Comparison of ENCODE assay signal across 18 cellular contexts in genomic region chr10:86658751-86659150, GRCh38. TPM values are rescaled to one million over a fixed set of nuclear protein-coding genes. Genes with fewer than 3 reads are reported as not detected.
DNase-seq lines count a peak whose midpoint lies in the region; ATAC-seq and TF ChIP-seq lines count a peak whose summit lies in the region.
"Had no signal": no experiment of that assay in that cellular context is flagged by ENCODE, and none has a peak within 500 bp of the region (broad histone marks: within the 10 kb centered on the region; RNA-seq: fewer than 3 reads in every experiment).

No MANE protein-coding gene starts in this region.

- H3K79me1 ChIP-seq in mesenchymal stem cell (replicated peaks; ENCODE audit: low read length, poor library complexity, severe bottlenecking) = no peaks in the 10 kb centered on the region

- no peak overlapping the region for H3K14ac ChIP-seq in mesenchymal stem cell (ENCODE audit: low read length in 2 of 2)

- no peaks in the 10 kb centered on the region for H3K36me3 Mint-ChIP-seq in glutamatergic neuron (ENCODE audit: unreplicated experiment)
- H3K36me3 Mint-ChIP-seq: CD8-positive, alpha-beta T cell had no signal

- no peak overlapping the region for H3K9ac ChIP-seq in mesenchymal stem cell (ENCODE audit: low read length)
- H3K9ac ChIP-seq: BLaER1, GM23248 had no signal

- no peak for DNase-seq in left ventricle myocardium inferior
- DNase-seq in Right ventricle myocardium inferior (ENCODE audit: missing footprints) = no peak
- no peak for DNase-seq in mesenchymal stem cell
- peak; percentile 65 for DNase-seq in spleen
- no peak for DNase-seq in foreskin fibroblast
- DNase-seq in glutamatergic neuron = no peak
- DNase-seq: 8988T; Calu3; CD8-positive, alpha-beta T cell; DMS79 treated with DMSO at 0.1 percent for 48 hours; GM23248; HCEC 1CT had no signal

- H3K9me3 ChIP-seq in left ventricle myocardium inferior (replicated peaks) = no peaks in the 10 kb centered on the region
- no peaks in the 10 kb centered on the region for H3K9me3 ChIP-seq in mesenchymal stem cell (ENCODE audit: control insufficient read depth, low read length)
- H3K9me3 ChIP-seq in spleen = no peaks in the 10 kb centered on the region
- H3K9me3 ChIP-seq: BLaER1 had no signal

- ATAC-seq in Right ventricle myocardium inferior = no peak
- no peak for ATAC-seq in HG02571 (IDR thresholded peaks at IDR 0.05; ENCODE audit: unreplicated experiment)
- ATAC-seq: CD8-positive, alpha-beta T cell had no signal

- H3K27ac Mint-ChIP-seq in glutamatergic neuron (ENCODE audit: unreplicated experiment) = no peak overlapping the region
- H3K27ac Mint-ChIP-seq: CD8-positive, alpha-beta T cell had no signal

- H2BK120ac ChIP-seq in mesenchymal stem cell (ENCODE audit: low read depth, low read length) = no peak overlapping the region

- peaks cover 6% of the 10 kb centered on the region for H3K9me3 Mint-ChIP-seq in glutamatergic neuron (ENCODE audit: unreplicated experiment)
- H3K9me3 Mint-ChIP-seq: CD8-positive, alpha-beta T cell had no signal

- intact Hi-C loops in left ventricle myocardium inferior (cut with micrococcal nuclease) (no loop called here), Right ventricle myocardium inferior (cut with DNase I) (no loop called here), spleen (cut with DNase I; ENCODE audit: low total_unique reads) (no loop called here)

- no peaks in the 10 kb centered on the region for H3K36me3 ChIP-seq in left ventricle myocardium inferior
- no peaks in the 10 kb centered on the region for H3K36me3 ChIP-seq in mesenchymal stem cell (ENCODE audit: control insufficient read depth in 1 of 2, insufficient read depth in 2 of 2, low read depth in 1 of 2, low read length in 2 of 2)
- H3K36me3 ChIP-seq in spleen = no peaks in the 10 kb centered on the region
- H3K36me3 ChIP-seq: BLaER1 had no signal

- H3K27me3 Mint-ChIP-seq in glutamatergic neuron (ENCODE audit: unreplicated experiment) = peaks cover 9% of the 10 kb centered on the region

- no peaks in the 10 kb centered on the region for H3K27me3 ChIP-seq in left ventricle myocardium inferior (ENCODE audit: low read depth)
- peaks cover 23 to 31% of the 10 kb centered on the region in 2 experiments for H3K27me3 ChIP-seq in mesenchymal stem cell (ENCODE audit: control insufficient read depth in 1 of 2, insufficient read depth in 1 of 2, low read length in 2 of 2)
- peaks cover 0 to 37% (median 0%) of the 10 kb centered on the region in 7 donors for H3K27me3 ChIP-seq in spleen (replicated peaks in 1 of 7)
- H3K27me3 ChIP-seq: BLaER1 had no signal

- no peak overlapping the region for H4K91ac ChIP-seq in mesenchymal stem cell (ENCODE audit: low read length)

- H3K18ac ChIP-seq in mesenchymal stem cell (ENCODE audit: low read depth in 1 of 2, low read length in 2 of 2) = no peak overlapping the region

- TF ChIP-seq CTCF in left ventricle myocardium inferior (IDR thresholded peaks at IDR 0.05; ENCODE audit: borderline replicate concordance) = no peak
- no peak for TF ChIP-seq CTCF in spleen (IDR thresholded peaks at IDR 0.05 in 8 of 11, conservative IDR thresholded peaks at IDR 0.05 in 3 of 11)
- no peak for TF ChIP-seq CTCF in foreskin fibroblast (IDR thresholded peaks at IDR 0.05; ENCODE audit: low read depth, low read length)
- TF ChIP-seq CTCF in glutamatergic neuron (IDR thresholded peaks at IDR 0.05; ENCODE audit: partially characterized antibody, unreplicated experiment) = no peak

- H2BK5ac ChIP-seq in mesenchymal stem cell (ENCODE audit: low read depth, low read length, poor library complexity, severe bottlenecking) = no peak overlapping the region

- no peak overlapping the region for H3K4me3 Mint-ChIP-seq in glutamatergic neuron (ENCODE audit: unreplicated experiment)
- H3K4me3 Mint-ChIP-seq: CD8-positive, alpha-beta T cell had no signal

- H2AFZ ChIP-seq in mesenchymal stem cell (ENCODE audit: low read depth, low read length) = no peak overlapping the region
- H2AFZ ChIP-seq: GM23248 had no signal

- peaks cover 9% of the 10 kb centered on the region for H3K4me1 Mint-ChIP-seq in glutamatergic neuron (ENCODE audit: low read depth, unreplicated experiment)

- peak overlapping the region; percentile 17 for H3K27ac ChIP-seq in left ventricle myocardium inferior (replicated peaks)
- no peak overlapping the region for H3K27ac ChIP-seq in mesenchymal stem cell (ENCODE audit: low read length, poor library complexity, severe bottlenecking)
- no peak overlapping the region for H3K27ac ChIP-seq in spleen
- H3K27ac ChIP-seq: BLaER1, GM23248, HL-60 had no signal

- no peak overlapping the region for H2BK12ac ChIP-seq in mesenchymal stem cell (ENCODE audit: low read length in 2 of 2)

- H2BK15ac ChIP-seq in mesenchymal stem cell (ENCODE audit: low read depth, poor library complexity, severe bottlenecking) = peak overlapping the region; percentile 12

- H3K23ac ChIP-seq in mesenchymal stem cell (ENCODE audit: low read length in 2 of 2) = no peak overlapping the region

- no peak overlapping the region for H4K8ac ChIP-seq in mesenchymal stem cell (ENCODE audit: low read length)

- 47% methylated on average over 3 of the region's 3 CpGs for WGBS in mesenchymal stem cell
- WGBS in spleen, 5 donors = 51 to 80% (median 74%) methylated on average over 2 to 3 of the region's 3 CpGs

- no peak overlapping the region for H3K4ac ChIP-seq in mesenchymal stem cell (ENCODE audit: low read depth in 1 of 2, low read length in 2 of 2)

- H3K4me3 ChIP-seq in left ventricle myocardium inferior (no peak overlapping the region), mesenchymal stem cell (ENCODE audit: insufficient read depth in 1 of 2, low read depth in 1 of 2, low read length in 2 of 2) (no peak overlapping the region), spleen (no peak overlapping the region), foreskin fibroblast (ENCODE audit: low read depth in 1 of 2, low read length in 2 of 2) (no peak overlapping the region)
- H3K4me3 ChIP-seq: BLaER1, GM23248 had no signal

- no peak overlapping the region for H3K4me2 ChIP-seq in mesenchymal stem cell (ENCODE audit: low read length, poor library complexity, severe bottlenecking)
- H3K4me2 ChIP-seq: BLaER1 had no signal

- TF ChIP-seq POLR2A in spleen (IDR thresholded peaks at IDR 0.05) = no peak

- H3K4me1 ChIP-seq in left ventricle myocardium inferior (peaks cover 55% of the 10 kb centered on the region), mesenchymal stem cell (ENCODE audit: control insufficient read depth, insufficient read depth, low read depth, low read length) (peaks cover 5% of the 10 kb centered on the region), spleen (peaks cover 0 to 10% (median 0%) of the 10 kb centered on the region in 6 donors)

- no peak overlapping the region for H2AK5ac ChIP-seq in mesenchymal stem cell (ENCODE audit: low read length, severe bottlenecking)

RNA-seq across cellular contexts. Expression of gene OPN4, which starts 4.4 kb away (rescaled TPM):
- 0.25 TPM for total RNA-seq in left ventricle myocardium inferior
- total RNA-seq in Right ventricle myocardium inferior = 0.41 TPM
- not detected for polyA plus RNA-seq in mesenchymal stem cell (2013, experiment 1 of 2)
- not detected for polyA plus RNA-seq in mesenchymal stem cell (2013, experiment 2 of 2)
- total RNA-seq in spleen = not detected
- polyA plus RNA-seq in spleen = not detected
- not detected for total RNA-seq in glutamatergic neuron (ENCODE audit: unreplicated experiment)
- total RNA-seq: A673; Calu3; CD8-positive, alpha-beta T cell; GM23248; HT1080 had no signal
- polyA plus RNA-seq: AG04450, GM23248 had no signal

RNA-seq across cellular contexts. Expression of gene LDB3, which starts 9.6 kb away (rescaled TPM):
- total RNA-seq in left ventricle myocardium inferior = 1,542 TPM
- 1,478 TPM for total RNA-seq in Right ventricle myocardium inferior
- polyA plus RNA-seq in mesenchymal stem cell (2013, experiment 1 of 2) = 0.03 TPM
- polyA plus RNA-seq in mesenchymal stem cell (2013, experiment 2 of 2) = 0.03 TPM
- under 1 TPM in 5 of 7 donors, not detected in 2; 0.14 to 0.63 (median 0.43) TPM for total RNA-seq in spleen
- polyA plus RNA-seq in spleen = 1 to 10 TPM in 1 of 3 donors, under 1 TPM in 2; 0.23 to 1.2 (median 0.30) TPM
- 92.0 TPM for total RNA-seq in glutamatergic neuron (ENCODE audit: unreplicated experiment)
- total RNA-seq: Calu3; CD8-positive, alpha-beta T cell; HT1080 had no signal

Comparison
In these comparisons a context has a peak if more than half of its experiments do, and no peak if none do; other contexts are left out.
1. RNA of gene LDB3, which starts 9.6 kb away (total RNA-seq): 1,542 TPM in left ventricle myocardium inferior (single experiment), 1,478 TPM in Right ventricle myocardium inferior (single experiment) and 92.0 TPM in glutamatergic neuron (single experiment); 0.14 to 0.63 TPM in spleen; every median in the first group is over 10 times any median in the second.